ENCODE assay signal across 17 cellular contexts in the genomic region with DNA sequence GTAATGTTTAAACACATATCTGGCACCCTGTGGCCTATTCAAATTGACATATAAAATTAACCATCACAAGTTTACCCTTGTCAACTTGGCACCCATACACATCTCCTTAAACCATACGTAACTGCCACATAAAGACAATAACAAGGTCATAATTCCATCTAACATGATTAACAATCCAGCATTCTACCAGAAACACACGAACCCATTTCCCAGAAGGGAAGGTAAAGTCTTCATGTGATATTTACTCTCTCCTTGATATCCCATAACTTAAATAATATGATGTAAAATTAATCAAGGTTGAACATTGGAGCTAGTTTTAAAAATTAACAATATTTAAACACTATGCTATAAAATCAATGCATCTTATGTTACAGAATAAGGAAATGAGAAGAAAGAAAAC. TPM values are rescaled to one million over a fixed set of nuclear protein-coding genes. Genes with fewer than 3 reads are reported as not detected.
DNase-seq lines count a peak whose midpoint lies in the region; ATAC-seq, FAIRE-seq and TF ChIP-seq lines count a peak whose summit lies in the region.
"Had no signal": no experiment of that assay in that cellular context is flagged by ENCODE, and none has a peak within 500 bp of the region (broad histone marks: within the 10 kb centered on the region; RNA-seq: fewer than 3 reads in every experiment).

No MANE protein-coding gene starts in this region.

- no peaks in the 10 kb centered on the region for H3K9me3 Mint-ChIP-seq in WTC11
- H3K9me3 Mint-ChIP-seq in activated naive CD4-positive, alpha-beta T cell treated with anti-CD3 and anti-CD28 coated beads, Interleukin-2, amount 10 ng/mL, durations not matched to agents 7 days and 5 days: no peaks in the 10 kb centered on the region
- H3K9me3 Mint-ChIP-seq: CD4-positive, alpha-beta memory T cell; HFFc6 had no signal

- H4K8ac ChIP-seq in H1 (ENCODE audit: extremely low read depth, insufficient read depth, low read length): no peak overlapping the region

- H3K23ac ChIP-seq in H1 (ENCODE audit: insufficient read length): no peak overlapping the region

- CTCF ChIA-PET in WTC11 (lab: Charles Lee) (no interaction called here), GM12878 (lab: Yijun Ruan, JAX) (interaction anchor here (1.4 kb wide), 1 partner anchor 26 kb away, joined by 3 read pairs; no protein-coding TSS in a partner anchor), H1 (lab: Charles Lee; ENCODE audit: partially characterized antibody) (interaction anchor here (1.0 kb wide), 1 partner anchor 8 kb away, joined by 4 read pairs; no protein-coding TSS in a partner anchor)
- CTCF ChIA-PET in activated naive CD4-positive, alpha-beta T cell treated with anti-CD3 and anti-CD28 coated beads, Interleukin-2, amount 10 ng/mL, durations not matched to agents 7 days and 5 days (lab: Charles Lee): no interaction called here

- no peak overlapping the region for H2BK15ac ChIP-seq in H1 (ENCODE audit: low read length)

- H3K9ac ChIP-seq in GM12878 (ENCODE audit: control insufficient read depth, insufficient read depth, low read length): no peak overlapping the region
- H3K9ac ChIP-seq in H1 (replicated peaks in 1 of 4; ENCODE audit: extremely low read depth in 1 of 4, low read depth in 3 of 4, low read length in 3 of 4): no peak overlapping the region
- H3K9ac ChIP-seq: GM23248 had no signal

- H3K4me2 ChIP-seq in GM12878 (ENCODE audit: control insufficient read depth, insufficient read depth): no peak overlapping the region
- 0 out of 4 replicates have a peak overlapping the region, but pooled peaks of 1 of the 2 experiments have one; percentile 3 for H3K4me2 ChIP-seq in H1 (ENCODE audit: insufficient read depth in 1 of 2, low read depth in 2 of 2, low read length in 2 of 2)

- no peak overlapping the region for H3K56ac ChIP-seq in H1 (replicated peaks; ENCODE audit: insufficient read length, low read depth, low read length)

- TF ChIP-seq EP300 in GM12878 (IDR thresholded peaks at IDR 0.05; ENCODE audit: borderline replicate concordance in 1 of 2, control insufficient read depth in 1 of 2, low read depth in 2 of 2, low read length in 2 of 2) (no peak), H1 (IDR thresholded peaks at IDR 0.05; ENCODE audit: borderline replicate concordance in 1 of 2, low read depth in 2 of 2, low read length in 2 of 2) (no peak)

- H2AFZ ChIP-seq in GM12878 (ENCODE audit: control insufficient read depth, low read depth, low read length): no peak overlapping the region
- H2AFZ ChIP-seq in H1 (ENCODE audit: low read length): no peak overlapping the region
- H2AFZ ChIP-seq: GM23248 had no signal

- H3K27ac ChIP-seq in GM12878 (ENCODE audit: control insufficient read depth, insufficient read depth) (no peak overlapping the region), H1 (ENCODE audit: low read depth, low read length) (no peak overlapping the region)
- H3K27ac ChIP-seq: GM23248 had no signal

- H3K27ac Mint-ChIP-seq in WTC11: no peak overlapping the region
- H3K27ac Mint-ChIP-seq in activated naive CD4-positive, alpha-beta T cell treated with anti-CD3 and anti-CD28 coated beads, Interleukin-2, amount 10 ng/mL, durations not matched to agents 7 days and 5 days: no peak overlapping the region
- H3K27ac Mint-ChIP-seq: CD4-positive, alpha-beta memory T cell; HFFc6 had no signal

- TF ChIP-seq POLR2A in GM12878 (IDR thresholded peaks at IDR 0.05; ENCODE audit: low read depth, low read length): no peak
- no peak for TF ChIP-seq POLR2A in H1 (IDR thresholded peaks at IDR 0.05; ENCODE audit: control extremely low read depth in 1 of 2, low read depth in 2 of 2, low read length in 2 of 2)

- intact Hi-C loops in GM12878 (cut with micrococcal nuclease; ENCODE audit: unreplicated experiment): no loop called here

- DNase-seq in WTC11 (ENCODE audit: low spot score) (no peak), GM12878 (ENCODE audit: low read depth, low spot score) (no peak), H1 (ENCODE audit: low read depth in 1 of 2, low spot score in 2 of 2) (no peak), NCI-H1417 treated with DMSO at 0.1 percent for 48 hours (lab: John Stamatoyannopoulos, UW) (no peak), NCI-H1048 (lab: John Stamatoyannopoulos, UW) (no peak)
- DNase-seq in activated naive CD4-positive, alpha-beta T cell treated with anti-CD3 and anti-CD28 coated beads, Interleukin-2, amount 10 ng/mL, durations not matched to agents 7 days and 5 days: no peak
- DNase-seq: C1 segment of cervical spinal cord; Calu3; CD4-positive, alpha-beta memory T cell; COR-L47; DMS79 treated with DMSO at 0.1 percent for 48 hours; GF-D8; GM23248; HFFc6 had no signal

- RAD21 ChIA-PET in GM12878 (lab: Charles Lee; ENCODE audit: unreplicated experiment): interaction anchor here (1.6 kb wide), 1 partner anchor 370 kb away, joined by 4 read pairs; no protein-coding TSS in a partner anchor

- H3K27me3 Mint-ChIP-seq in WTC11 (ENCODE audit: low read depth): peaks cover 40% of the 10 kb centered on the region
- no peaks in the 10 kb centered on the region for H3K27me3 Mint-ChIP-seq in activated naive CD4-positive, alpha-beta T cell treated with anti-CD3 and anti-CD28 coated beads, Interleukin-2, amount 10 ng/mL, durations not matched to agents 7 days and 5 days

- H4K5ac ChIP-seq in H1 (ENCODE audit: insufficient read length, low read depth, low read length): no peak overlapping the region

- H2BK5ac ChIP-seq in H1 (ENCODE audit: low read depth, low read length): no peak overlapping the region

- no peak overlapping the region for H2AK5ac ChIP-seq in H1 (ENCODE audit: low read depth, low read length)

- in situ Hi-C loops in GM12878 (cut with MboI): no loop called here

- H3K79me2 ChIP-seq in GM12878 (ENCODE audit: control insufficient read depth, insufficient read depth, low read length): no peaks in the 10 kb centered on the region
- no peaks in the 10 kb centered on the region for H3K79me2 ChIP-seq in H1 (ENCODE audit: control insufficient read depth in 1 of 2, insufficient read depth in 2 of 2, low read length in 2 of 2)

- TF ChIP-seq CTCF in WTC11 (IDR thresholded peaks at IDR 0.05) (no peak), GM12878 (IDR thresholded peaks at IDR 0.05 in 2 of 3, conservative IDR thresholded peaks at IDR 0.05 in 1 of 3; ENCODE audit: control insufficient read depth in 2 of 3, extremely low read depth in 1 of 3, insufficient read depth in 1 of 3, low read depth in 3 of 3, low read length in 3 of 3) (no peak), H1 (IDR thresholded peaks at IDR 0.05; ENCODE audit: control extremely low read depth in 1 of 3, insufficient read depth in 1 of 3, low read depth in 1 of 3, low read length in 3 of 3) (no peak)

- no peak overlapping the region for H3K4ac ChIP-seq in H1 (replicated peaks; ENCODE audit: insufficient read length, low read depth, low read length)

- POLR2A ChIA-PET in WTC11 (lab: Charles Lee) (no interaction called here), GM12878 (lab: Charles Lee) (no interaction called here), H1 (lab: Charles Lee; ENCODE audit: partially characterized antibody) (no interaction called here)

- no peaks in the 10 kb centered on the region for H3K9me3 ChIP-seq in GM12878 (replicated peaks; ENCODE audit: control insufficient read depth, insufficient read depth, low read length)
- H3K9me3 ChIP-seq in H1 (ENCODE audit: insufficient read depth in 2 of 2, low read depth in 1 of 2, low read length in 1 of 2): no peaks in the 10 kb centered on the region
- H3K9me3 ChIP-seq: HAP-1 had no signal

- H3K4me3 ChIP-seq in GM12878: no peak overlapping the region
- H3K4me3 ChIP-seq in H1 (ENCODE audit: extremely low read depth in 1 of 4, insufficient read depth in 2 of 4, low read depth in 3 of 4, low read length in 4 of 4): no peak overlapping the region
- H3K4me3 ChIP-seq: GM23248, HAP-1 had no signal

- H2BK120ac ChIP-seq in H1 (replicated peaks; ENCODE audit: low read depth, low read length): no peak overlapping the region

- no peak overlapping the region; the same call in 1 of the 2 replicates for H3K4me3 Mint-ChIP-seq in WTC11
- no peak overlapping the region for H3K4me3 Mint-ChIP-seq in activated naive CD4-positive, alpha-beta T cell treated with anti-CD3 and anti-CD28 coated beads, Interleukin-2, amount 10 ng/mL, durations not matched to agents 7 days and 5 days
- H3K4me3 Mint-ChIP-seq: CD4-positive, alpha-beta memory T cell; HFFc6 had no signal

- no peak overlapping the region for H2BK12ac ChIP-seq in H1 (ENCODE audit: low read depth, low read length)

- SMC1A ChIA-PET in GM12878 (lab: Charles Lee; ENCODE audit: uncharacterized antibody, unreplicated experiment): no interaction called here

- no peak for TF ChIP-seq RAD21 in GM12878 (IDR thresholded peaks at IDR 0.05; ENCODE audit: insufficient read depth, low read depth, low read length)
- TF ChIP-seq RAD21 in H1 (IDR thresholded peaks at IDR 0.05 in 1 of 2, conservative IDR thresholded peaks at IDR 0.05 in 1 of 2; ENCODE audit: low read depth in 2 of 2, low read length in 2 of 2): no peak

- no TSS peak for BruUV-seq in GM12878 (replicated peaks; lab: Mats Ljungman, UMichigan)

- no peak overlapping the region for H3K18ac ChIP-seq in H1 (ENCODE audit: extremely low read depth, low read length)

- H3K36me3 ChIP-seq in GM12878 (ENCODE audit: control insufficient read depth in 2 of 2, insufficient read depth in 2 of 2, low read length in 1 of 2) (no peaks in the 10 kb centered on the region), H1 (ENCODE audit: control insufficient read depth in 2 of 4, insufficient read depth in 4 of 4, low read length in 3 of 4) (no peaks in the 10 kb centered on the region)
- H3K36me3 ChIP-seq: HAP-1 had no signal

- H4K91ac ChIP-seq in H1 (replicated peaks; ENCODE audit: insufficient read length, low read length): no peak overlapping the region

- H4K20me1 ChIP-seq in GM12878 (ENCODE audit: control insufficient read depth, insufficient read depth): no peaks in the 10 kb centered on the region
- H4K20me1 ChIP-seq in H1 (replicated peaks in 1 of 2; ENCODE audit: control insufficient read depth in 1 of 2, insufficient read depth in 2 of 2, low read length in 2 of 2): no peaks in the 10 kb centered on the region

- H3K14ac ChIP-seq in H1 (ENCODE audit: insufficient read length): no peak overlapping the region

- H3K27me3 ChIP-seq in GM12878 (replicated peaks in 1 of 2; ENCODE audit: control insufficient read depth in 2 of 2, insufficient read depth in 2 of 2, low read length in 1 of 2) (no peaks in the 10 kb centered on the region), H1 (replicated peaks in 1 of 4; ENCODE audit: control insufficient read depth in 3 of 4, extremely low read depth in 1 of 4, insufficient read depth in 3 of 4, low read length in 3 of 4) (no peaks in the 10 kb centered on the region; a peak in 1 of 7 replicates)

- H2BK20ac ChIP-seq in H1 (ENCODE audit: low read length): no peak overlapping the region

- FAIRE-seq in GM12878 (lab: Jason Lieb, UNC): peak; percentile 23
- FAIRE-seq in H1 (lab: Jason Lieb, UNC): no peak
- FAIRE-seq: GM12892, GM19239 had no signal

- ATAC-seq in WTC11: no peak
- ATAC-seq in GM12878: no peak

- no peaks in the 10 kb centered on the region for H3K36me3 Mint-ChIP-seq in WTC11
- no peaks in the 10 kb centered on the region for H3K36me3 Mint-ChIP-seq in activated naive CD4-positive, alpha-beta T cell treated with anti-CD3 and anti-CD28 coated beads, Interleukin-2, amount 10 ng/mL, durations not matched to agents 7 days and 5 days
- H3K36me3 Mint-ChIP-seq: CD4-positive, alpha-beta memory T cell had no signal

- H3K79me1 ChIP-seq in H1 (ENCODE audit: low read depth, low read length): no peaks in the 10 kb centered on the region

- H3K4me1 ChIP-seq in GM12878 (ENCODE audit: control insufficient read depth, insufficient read depth, low read length) (no peaks in the 10 kb centered on the region), H1 (replicated peaks in 1 of 4; ENCODE audit: control insufficient read depth in 3 of 4, insufficient read depth in 4 of 4, low read length in 3 of 4) (peaks cover 0 to 9% (median 4%) of the 10 kb centered on the region in 4 experiments; a peak in 4 of 7 replicates)
- H3K4me1 ChIP-seq: HAP-1 had no signal

- H3K23me2 ChIP-seq in H1 (ENCODE audit: low read depth, low read length): no peaks in the 10 kb centered on the region

- H3K4me1 Mint-ChIP-seq in WTC11: peaks cover 28% of the 10 kb centered on the region
- no peaks in the 10 kb centered on the region for H3K4me1 Mint-ChIP-seq in activated naive CD4-positive, alpha-beta T cell treated with anti-CD3 and anti-CD28 coated beads, Interleukin-2, amount 10 ng/mL, durations not matched to agents 7 days and 5 days
- H3K4me1 Mint-ChIP-seq: CD4-positive, alpha-beta memory T cell had no signal

- WGBS in GM12878 (ENCODE audit: insufficient coverage, insufficient replicate concordance, low lambda C conversion rate, missing lambda C conversion rate): 36% methylated on average over 2 of the region's 2 CpGs
- WGBS in H1 (ENCODE audit: extremely low coverage in 1 of 2, insufficient coverage in 1 of 2, insufficient read length in 1 of 2, insufficient replicate concordance in 2 of 2, low coverage in 1 of 2, low lambda C conversion rate in 2 of 2, missing lambda C conversion rate in 1 of 2), 2 experiments: 89% methylated on average over 2 of the region's 2 CpGs; no CpG with 5 or more reads in 1 of the 2 experiments

RNA-seq across cellular contexts. Expression of a gene that starts 55.2 kb away (rescaled TPM):
- total RNA-seq in WTC11 (2021): 14.7 to 15.9 TPM (median 14.8 TPM) in 3 replicates
- total RNA-seq in GM12878 (2013; cell fraction: nucleolus; rRNA removed): 125 and 128 TPM in 2 replicates
- 33.4 and 41.1 TPM in 2 replicates for total RNA-seq in GM12878 (2014; rRNA removed)
- 41.4 and 42.9 TPM in 2 replicates for total RNA-seq in GM12878 (2014; rRNA removed; fragmentation: Illumina TruSeq; extraction: Trizol)
- 20.8 and 21.3 TPM in 2 replicates for total RNA-seq in GM12878 (2021)
- 5.5 TPM for polyA plus RNA-seq in GM12878 (2011; ENCODE audit: low read depth)
- polyA plus RNA-seq in GM12878 (2011; rRNA removed): 23.2 and 36.2 TPM in 2 replicates
- 8.0 and 8.6 TPM in 2 replicates for polyA plus RNA-seq in GM12878 (2011; cell fraction: cytosol; rRNA removed)
- 30.4 and 32.9 TPM in 2 replicates for polyA plus RNA-seq in GM12878 (2011; cell fraction: nucleus; rRNA removed)
- polyA plus RNA-seq in GM12878 (2012): 6.9 and 10.2 TPM in 2 replicates
- 24.7 and 31.3 TPM in 2 replicates for polyA plus RNA-seq in GM12878 (2014; fragmentation: Illumina TruSeq; extraction: Trizol)
- polyA plus RNA-seq in GM12878 (2014; fragmentation: Nextera tagmentation; extraction: Ambion mirVana): 1 to 10 TPM; 5.6 to 6.0 TPM
- polyA plus RNA-seq in GM12878 (2014; rRNA removed): 14.5 and 15.2 TPM in 2 replicates
- polyA plus RNA-seq in GM12878 (2016; fragmentation: Nextera tagmentation; extraction: Ambion mirVana): 1 to 10 TPM; 7.4 to 7.8 TPM
- polyA minus RNA-seq in GM12878 (2011; rRNA and poly(A)+ RNA removed): 36.9 and 49.2 TPM in 2 replicates
- polyA minus RNA-seq in GM12878 (2011; cell fraction: cytosol; rRNA and poly(A)+ RNA removed): 17.4 and 24.0 TPM in 2 replicates
- polyA minus RNA-seq in GM12878 (2011; cell fraction: nucleus; rRNA and poly(A)+ RNA removed): 57.8 and 80.4 TPM in 2 replicates
- 13.3 and 14.6 TPM in 2 replicates for total RNA-seq in H1 (2021; fragmentation: NEBNext Ultra II Directional; extraction: Animal tissue kit (Norgen Biotek cat#: 25700))
- polyA plus RNA-seq in H1 (2011; rRNA removed): 2.2 and 3.7 TPM in 2 replicates
- 4.5 TPM for polyA plus RNA-seq in H1 (2011; cell fraction: cytosol; rRNA removed)
- polyA plus RNA-seq in H1 (2011; cell fraction: nucleus; rRNA removed): 4.6 TPM
- 4.9 to 7.0 TPM (median 5.8 TPM) in 4 replicates for polyA plus RNA-seq in H1 (2012, experiment 1 of 2)
- 0.46 TPM for polyA plus RNA-seq in H1 (2012, experiment 2 of 2)
- 13.4 TPM for polyA plus RNA-seq in H1 (2013, experiment 1 of 2)
- polyA plus RNA-seq in H1 (2013, experiment 2 of 2): 12.0 TPM
- 20.8 and 38.7 TPM in 2 replicates for polyA minus RNA-seq in H1 (2011; rRNA and poly(A)+ RNA removed)
- 16.9 TPM for polyA minus RNA-seq in H1 (2011; cell fraction: cytosol; rRNA and poly(A)+ RNA removed)
- 87.6 TPM for polyA minus RNA-seq in H1 (2011; cell fraction: nucleus; rRNA and poly(A)+ RNA removed)

Comparison
In these comparisons a context has a peak if more than half of its experiments do, and no peak if none do; other contexts are left out.
1. CTCF ChIA-PET loops: an anchor here in GM12878 (1.4 kb wide) and H1 (1.0 kb wide); none called in WTC11 and activated naive CD4-positive, alpha-beta T cell treated with anti-CD3 and anti-CD28 coated beads, Interleukin-2, amount 10 ng/mL, durations not matched to agents 7 days and 5 days.